20 cellular contexts compared by ENCODE assay signal in the genomic region with DNA sequence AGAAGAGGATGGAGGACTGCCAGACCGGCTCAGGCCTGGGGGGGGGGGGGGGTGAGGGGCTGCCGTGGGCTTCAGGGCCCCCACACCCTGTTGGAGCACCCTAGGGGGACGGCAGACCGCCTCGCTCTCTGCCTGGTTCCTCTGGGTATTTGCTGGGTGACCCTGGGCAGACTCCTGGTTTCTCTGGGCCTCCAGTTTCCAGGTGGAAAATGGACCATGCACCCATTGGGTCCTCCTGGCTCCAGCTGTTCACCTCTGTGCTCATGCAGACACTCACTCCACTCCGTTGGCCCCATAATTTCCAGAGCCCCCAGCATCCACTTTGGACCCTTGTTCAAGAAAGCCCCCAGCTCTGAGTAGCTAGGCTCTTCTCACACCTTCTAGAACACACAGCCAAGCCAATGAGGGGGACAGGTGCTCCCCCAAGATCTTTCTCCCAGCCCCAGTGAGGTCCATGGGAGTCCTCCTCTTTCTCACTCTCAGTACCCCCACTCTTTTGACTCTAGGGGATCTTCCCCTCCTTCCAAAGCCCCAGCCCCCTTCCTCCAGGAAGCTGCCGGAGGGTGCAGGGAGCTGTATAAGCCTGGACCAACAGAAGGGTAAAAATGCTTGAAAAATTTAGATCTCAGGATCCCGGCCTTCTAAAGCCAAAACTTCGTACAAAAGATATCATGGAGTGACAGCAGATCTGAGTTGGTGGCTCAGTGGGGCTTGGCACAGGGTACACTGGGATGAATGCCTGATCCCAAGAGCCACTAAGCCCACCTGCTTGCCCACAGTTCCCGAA.
DNase-seq lines count a peak whose midpoint lies in the region; ATAC-seq and TF ChIP-seq lines count a peak whose summit lies in the region.
"Had no signal": no experiment of that assay in that cellular context is flagged by ENCODE, and none has a peak within 500 bp of the region (broad histone marks: within the 10 kb centered on the region; RNA-seq: fewer than 3 reads in every experiment).

No MANE protein-coding gene starts in this region.

- H3K79me2 ChIP-seq in DND-41 (ENCODE audit: insufficient read depth, low read length), result no peaks in the 10 kb centered on the region
- H3K79me2 ChIP-seq in trophoblast cell (ENCODE audit: control insufficient read depth, insufficient read depth, low read length, poor library complexity), result peaks cover 2% of the 10 kb centered on the region

- H4K20me1 ChIP-seq in DND-41 (ENCODE audit: insufficient read depth, low read length), result no peaks in the 10 kb centered on the region

- no peak overlapping the region for H2BK5ac ChIP-seq in trophoblast cell (ENCODE audit: low read depth, low read length, poor library complexity)

- WGBS in trophoblast cell (ENCODE audit: extremely low coverage, insufficient coverage, insufficient read length), result no CpG with 5 or more reads among the region's 10 CpGs

- H3K36me3 Mint-ChIP-seq in WTC11, result no peaks in the 10 kb centered on the region
- H3K36me3 Mint-ChIP-seq: activated naive CD8-positive, alpha-beta T cell treated with anti-CD3 and anti-CD28 coated beads for 36 hours; stimulated activated effector memory CD8-positive, alpha-beta T cell treated with anti-CD3 and anti-CD28 coated beads, Interleukin-12 subunit alpha, Interleukin-12 subunit beta, amount 100 ng/mL, for 72 hours had no signal

- peaks cover 24% of the 10 kb centered on the region for H3K4me1 Mint-ChIP-seq in WTC11
- H3K4me1 Mint-ChIP-seq: activated naive CD8-positive, alpha-beta T cell treated with anti-CD3 and anti-CD28 coated beads for 36 hours had no signal

- H3K9me3 Mint-ChIP-seq in WTC11, result no peaks in the 10 kb centered on the region
- H3K9me3 Mint-ChIP-seq: activated CD8-positive, alpha-beta T cell treated with anti-CD3 and anti-CD28 coated beads for 36 hours; activated naive CD8-positive, alpha-beta T cell treated with anti-CD3 and anti-CD28 coated beads for 36 hours; stimulated activated effector memory CD8-positive, alpha-beta T cell treated with anti-CD3 and anti-CD28 coated beads, Interleukin-12 subunit alpha, Interleukin-12 subunit beta, amount 100 ng/mL, for 72 hours had no signal

- no peak overlapping the region for H3K9ac ChIP-seq in DND-41 (ENCODE audit: low read depth, low read length)
- H3K9ac ChIP-seq in trophoblast cell (ENCODE audit: low read length), result no peak overlapping the region

- H2AFZ ChIP-seq in DND-41 (ENCODE audit: low read depth, low read length) (no peak overlapping the region), trophoblast cell (ENCODE audit: insufficient read depth, low read length, poor library complexity) (no peak overlapping the region)

- no peak overlapping the region for H3K14ac ChIP-seq in trophoblast cell (ENCODE audit: low read length)

- H3K79me1 ChIP-seq in trophoblast cell (ENCODE audit: low read length), result peaks cover 5% of the 10 kb centered on the region

- no peak overlapping the region for H3K4me2 ChIP-seq in DND-41 (ENCODE audit: insufficient read depth, low read length)
- H3K4me2 ChIP-seq in trophoblast cell (ENCODE audit: low read length), result no peak overlapping the region

- no peak overlapping the region for H3K4ac ChIP-seq in trophoblast cell (ENCODE audit: low read depth, low read length)

- H3K4me3 Mint-ChIP-seq in WTC11, result peak overlapping the region; percentile 55
- H3K4me3 Mint-ChIP-seq: activated CD8-positive, alpha-beta T cell treated with anti-CD3 and anti-CD28 coated beads for 36 hours; activated naive CD8-positive, alpha-beta T cell treated with anti-CD3 and anti-CD28 coated beads for 36 hours; stimulated activated effector memory CD8-positive, alpha-beta T cell treated with anti-CD3 and anti-CD28 coated beads, Interleukin-12 subunit alpha, Interleukin-12 subunit beta, amount 100 ng/mL, for 72 hours; T-helper 17 cell had no signal

- H3K27ac ChIP-seq in DND-41 (ENCODE audit: low read length), result no peak overlapping the region
- H3K27ac ChIP-seq in trophoblast cell (ENCODE audit: low read depth, low read length), result no peak overlapping the region
- H3K27ac ChIP-seq: left ventricle myocardium inferior, spleen had no signal

- ATAC-seq in DND-41 (ENCODE audit: insufficient read depth, low read depth), result no peak
- no peak for ATAC-seq in WTC11
- no peak for ATAC-seq in left lobe of liver
- ATAC-seq in HG03025 (IDR thresholded peaks at IDR 0.05; ENCODE audit: low FRiP score, unreplicated experiment), result no peak
- ATAC-seq: stimulated activated effector memory CD8-positive, alpha-beta T cell treated with anti-CD3 and anti-CD28 coated beads, Interleukin-12 subunit alpha, Interleukin-12 subunit beta, amount 100 ng/mL, for 72 hours; T-helper 17 cell had no signal

- POLR2A ChIA-PET in WTC11 (lab: Charles Lee), result no interaction called here

- no peak overlapping the region for H2BK12ac ChIP-seq in trophoblast cell (ENCODE audit: low read length)

- no peaks in the 10 kb centered on the region for H3K9me3 ChIP-seq in DND-41 (ENCODE audit: insufficient read depth, low read length, severe bottlenecking)
- H3K9me3 ChIP-seq in trophoblast cell (ENCODE audit: insufficient read depth, low read depth, low read length), result no peaks in the 10 kb centered on the region
- H3K9me3 ChIP-seq: Caco-2 had no signal

- TF ChIP-seq CTCF in DND-41 (IDR thresholded peaks at IDR 0.05; ENCODE audit: borderline replicate concordance, extremely low read depth, low read length, poor library complexity, severe bottlenecking) (no peak), WTC11 (IDR thresholded peaks at IDR 0.05) (no peak)

- no peak overlapping the region for H3K18ac ChIP-seq in trophoblast cell (ENCODE audit: low read length)

- no peak overlapping the region for H4K8ac ChIP-seq in trophoblast cell (ENCODE audit: low read depth, low read length)

- peaks cover 23% of the 10 kb centered on the region for H3K27me3 Mint-ChIP-seq in WTC11 (ENCODE audit: low read depth)

- H2AK5ac ChIP-seq in trophoblast cell (ENCODE audit: low read length), result peak overlapping the region; percentile 57

- no peak overlapping the region for H3K23ac ChIP-seq in trophoblast cell (ENCODE audit: low read length)

- peak; percentile 1 for DNase-seq in DND-41
- no peak for DNase-seq in WTC11 (ENCODE audit: low spot score)
- peak; percentile 30 for DNase-seq in left lobe of liver (ENCODE audit: low spot score)
- DNase-seq in trophoblast cell, result no peak
- DNase-seq in AML-193 (lab: John Stamatoyannopoulos, UW), result no peak
- DNase-seq in SHP77 (lab: John Stamatoyannopoulos, UW), result no peak
- DNase-seq: Caco-2, cortex of kidney, foreskin melanocyte, Karpas-422, left ventricle myocardium inferior, NCI-H1048, NCI-H526, SIG-M5, T-helper 17 cell had no signal

- no peak overlapping the region for H2BK120ac ChIP-seq in trophoblast cell (ENCODE audit: insufficient read depth, low read length, poor library complexity)

- no peak overlapping the region for H3K27ac Mint-ChIP-seq in WTC11
- H3K27ac Mint-ChIP-seq: activated CD8-positive, alpha-beta T cell treated with anti-CD3 and anti-CD28 coated beads for 36 hours; activated naive CD8-positive, alpha-beta T cell treated with anti-CD3 and anti-CD28 coated beads for 36 hours; stimulated activated effector memory CD8-positive, alpha-beta T cell treated with anti-CD3 and anti-CD28 coated beads, Interleukin-12 subunit alpha, Interleukin-12 subunit beta, amount 100 ng/mL, for 72 hours; T-helper 17 cell had no signal

- CTCF ChIA-PET in WTC11 (lab: Charles Lee), result interaction anchor here (1.0 to 1.3 kb wide), 2 partner anchors 108 to 157 kb away, joined by 3 to 4 read pairs; no protein-coding TSS in a partner anchor

- peak overlapping the region; percentile 16 for H4K91ac ChIP-seq in trophoblast cell (ENCODE audit: low read depth, low read length)

- H3K36me3 ChIP-seq in DND-41 (ENCODE audit: insufficient read depth, low read length), result no peaks in the 10 kb centered on the region
- no peaks in the 10 kb centered on the region for H3K36me3 ChIP-seq in trophoblast cell (ENCODE audit: control insufficient read depth in 1 of 2, insufficient read depth in 2 of 2, low read length in 2 of 2)
- H3K36me3 ChIP-seq: left ventricle myocardium inferior, spleen had no signal

- H3K4me1 ChIP-seq in DND-41 (ENCODE audit: insufficient read depth, low read length), result no peaks in the 10 kb centered on the region; the same call in 1 of the 2 replicates
- peaks cover 14 to 18% of the 10 kb centered on the region in 2 experiments for H3K4me1 ChIP-seq in trophoblast cell (ENCODE audit: control insufficient read depth in 1 of 2, insufficient read depth in 2 of 2, low read length in 2 of 2)
- H3K4me1 ChIP-seq: Caco-2 had no signal

- H3K4me3 ChIP-seq in DND-41 (ENCODE audit: low read depth in 1 of 2, low read length in 2 of 2) (no peak overlapping the region), trophoblast cell (ENCODE audit: low read depth, low read length) (no peak overlapping the region)

- no peak overlapping the region for H4K12ac ChIP-seq in trophoblast cell (ENCODE audit: low read depth, low read length)

- H3K27me3 ChIP-seq in DND-41 (ENCODE audit: insufficient read depth, low read length, poor library complexity) (peaks cover 4% of the 10 kb centered on the region), trophoblast cell (ENCODE audit: insufficient read depth, low read length) (peaks cover 3% of the 10 kb centered on the region)

TF ChIP-seq in WTC11, 78 proteins besides CTCF, POLR2A, EP300 and RAD21 (continues in another document):
- TF ChIP-seq ELF4 (CRISPR knock-in tag; IDR thresholded peaks at IDR 0.05; ENCODE audit: low read depth), result no peak
- TF ChIP-seq CREB1 (CRISPR knock-in tag; IDR thresholded peaks at IDR 0.05), result no peak
- TF ChIP-seq ATF3 (CRISPR knock-in tag; conservative IDR thresholded peaks at IDR 0.05), result no peak
- no peak for TF ChIP-seq ATF6 (CRISPR knock-in tag; IDR thresholded peaks at IDR 0.05)
- no peak for TF ChIP-seq FOXJ3 (CRISPR knock-in tag; IDR thresholded peaks at IDR 0.05; ENCODE audit: borderline replicate concordance)
- no peak for TF ChIP-seq TEAD4 (CRISPR knock-in tag; IDR thresholded peaks at IDR 0.05)

Comparison
In these comparisons a context has a peak if more than half of its experiments do, and no peak if none do; other contexts are left out.
1. DNase-seq: peak in DND-41 (single experiment) and left lobe of liver (single experiment); none in WTC11 (single experiment), trophoblast cell (0 of 2), AML-193 (0 of 2) and SHP77 (0 of 2).